ENCODE assay signal across 1 cellular context in the genomic region with DNA sequence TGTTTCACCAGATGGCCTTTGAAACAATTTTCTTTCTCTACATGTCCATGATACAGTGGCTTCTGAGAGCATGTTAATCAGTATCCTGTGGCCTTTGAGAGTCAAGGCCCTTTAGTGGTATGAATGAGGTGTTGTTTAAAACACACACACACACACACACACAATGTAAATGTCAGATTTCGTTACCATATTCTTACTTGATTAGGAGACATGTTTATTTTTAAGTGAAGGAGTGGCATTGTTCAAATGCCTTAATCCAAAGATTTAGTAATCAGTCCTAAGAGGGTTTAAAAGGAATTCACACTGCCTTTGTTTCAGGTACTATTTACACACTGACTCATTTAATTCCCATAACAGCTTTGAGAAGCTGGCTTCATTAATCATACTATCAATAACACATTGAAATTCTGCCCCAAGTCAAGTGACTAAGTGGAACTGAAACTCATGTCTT.
A peak's percentile ranks its signal among the peaks of the same experiment; 100 is the strongest.
TF ChIP-seq lines count a peak whose summit lies in the region.

No MANE protein-coding gene starts in this region.

TF ChIP-seq in HepG2, 621 proteins besides CTCF, POLR2A, EP300 and RAD21 (continued from another document):
- TF ChIP-seq, protein P1, sequence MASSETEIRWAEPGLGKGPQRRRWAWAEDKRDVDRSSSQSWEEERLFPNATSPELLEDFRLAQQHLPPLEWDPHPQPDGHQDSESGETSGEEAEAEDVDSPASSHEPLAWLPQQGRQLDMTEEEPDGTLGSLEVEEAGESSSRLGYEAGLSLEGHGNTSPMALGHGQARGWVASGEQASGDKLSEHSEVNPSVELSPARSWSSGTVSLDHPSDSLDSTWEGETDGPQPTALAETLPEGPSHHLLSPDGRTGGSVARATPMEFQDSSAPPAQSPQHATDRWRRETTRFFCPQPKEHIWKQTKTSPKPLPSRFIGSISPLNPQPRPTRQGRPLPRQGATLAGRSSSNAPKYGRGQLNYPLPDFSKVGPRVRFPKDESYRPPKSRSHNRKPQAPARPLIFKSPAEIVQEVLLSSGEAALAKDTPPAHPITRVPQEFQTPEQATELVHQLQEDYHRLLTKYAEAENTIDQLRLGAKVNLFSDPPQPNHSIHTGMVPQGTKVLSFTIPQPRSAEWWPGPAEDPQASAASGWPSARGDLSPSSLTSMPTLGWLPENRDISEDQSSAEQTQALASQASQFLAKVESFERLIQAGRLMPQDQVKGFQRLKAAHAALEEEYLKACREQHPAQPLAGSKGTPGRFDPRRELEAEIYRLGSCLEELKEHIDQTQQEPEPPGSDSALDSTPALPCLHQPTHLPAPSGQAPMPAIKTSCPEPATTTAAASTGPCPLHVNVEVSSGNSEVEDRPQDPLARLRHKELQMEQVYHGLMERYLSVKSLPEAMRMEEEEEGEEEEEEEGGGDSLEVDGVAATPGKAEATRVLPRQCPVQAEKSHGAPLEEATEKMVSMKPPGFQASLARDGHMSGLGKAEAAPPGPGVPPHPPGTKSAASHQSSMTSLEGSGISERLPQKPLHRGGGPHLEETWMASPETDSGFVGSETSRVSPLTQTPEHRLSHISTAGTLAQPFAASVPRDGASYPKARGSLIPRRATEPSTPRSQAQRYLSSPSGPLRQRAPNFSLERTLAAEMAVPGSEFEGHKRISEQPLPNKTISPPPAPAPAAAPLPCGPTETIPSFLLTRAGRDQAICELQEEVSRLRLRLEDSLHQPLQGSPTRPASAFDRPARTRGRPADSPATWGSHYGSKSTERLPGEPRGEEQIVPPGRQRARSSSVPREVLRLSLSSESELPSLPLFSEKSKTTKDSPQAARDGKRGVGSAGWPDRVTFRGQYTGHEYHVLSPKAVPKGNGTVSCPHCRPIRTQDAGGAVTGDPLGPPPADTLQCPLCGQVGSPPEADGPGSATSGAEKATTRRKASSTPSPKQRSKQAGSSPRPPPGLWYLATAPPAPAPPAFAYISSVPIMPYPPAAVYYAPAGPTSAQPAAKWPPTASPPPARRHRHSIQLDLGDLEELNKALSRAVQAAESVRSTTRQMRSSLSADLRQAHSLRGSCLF (CRISPR knock-in tag; IDR thresholded peaks at IDR 0.05; ENCODE audit: borderline replicate concordance), result no peak
- TF ChIP-seq KLF15 (CRISPR knock-in tag; IDR thresholded peaks at IDR 0.05; ENCODE audit: borderline replicate concordance), result no peak
- TF ChIP-seq TBX2 (CRISPR knock-in tag; IDR thresholded peaks at IDR 0.05; ENCODE audit: borderline replicate concordance), result peak; percentile 61
- no peak for TF ChIP-seq ZMYM3 (CRISPR knock-in tag; IDR thresholded peaks at IDR 0.05)
- TF ChIP-seq CHCHD3 (CRISPR knock-in tag; IDR thresholded peaks at IDR 0.05), result no peak
- TF ChIP-seq FOXO1 (CRISPR knock-in tag; IDR thresholded peaks at IDR 0.05), result 0 out of 2 replicates have a peak, but pooled peaks have one; percentile 22
